17 cellular contexts compared by ENCODE assay signal in genomic region chr3:193313448-193313958, GRCh38.
DNase-seq lines count a peak whose midpoint lies in the region; TF ChIP-seq lines count a peak whose summit lies in the region.
"Had no signal": no experiment of that assay in that cellular context is flagged by ENCODE, and none has a peak within 500 bp of the region (broad histone marks: within the 10 kb centered on the region; RNA-seq: fewer than 3 reads in every experiment).

No MANE protein-coding gene starts in this region.

- no peaks in the 10 kb centered on the region for H4K20me1 ChIP-seq in neural progenitor cell (ENCODE audit: low read depth)

- H3K27me3 ChIP-seq in neural progenitor cell (no peaks in the 10 kb centered on the region), breast epithelium (no peaks in the 10 kb centered on the region)

- H2AFZ ChIP-seq in neural progenitor cell (replicated peaks), result peak overlapping the region; percentile 89
- H2AFZ ChIP-seq: GM23248 had no signal

- H3K4me3 ChIP-seq in neural progenitor cell (no peak overlapping the region), breast epithelium (no peak overlapping the region)
- H3K4me3 ChIP-seq: GM12878, GM23248, K562 had no signal

- no peaks in the 10 kb centered on the region for H3K9me3 Mint-ChIP-seq in neural progenitor cell
- H3K9me3 Mint-ChIP-seq: CD4-positive, alpha-beta T cell had no signal

- intact Hi-C loops in breast epithelium (cut with DNase I; ENCODE audit: low total_unique reads), result no loop called here

- TF ChIP-seq CTCF in neural progenitor cell (IDR thresholded peaks at IDR 0.05), result no peak
- no peak for TF ChIP-seq CTCF in breast epithelium (IDR thresholded peaks at IDR 0.05)

- no peak overlapping the region for H3K27ac Mint-ChIP-seq in neural progenitor cell
- H3K27ac Mint-ChIP-seq: CD4-positive, alpha-beta T cell had no signal

- H3F3A ChIP-seq in neural progenitor cell (ENCODE audit: low read depth), result peaks cover 7% of the 10 kb centered on the region

- H3K9me3 ChIP-seq in neural progenitor cell (ENCODE audit: low read depth) (no peaks in the 10 kb centered on the region), breast epithelium (no peaks in the 10 kb centered on the region)
- H3K9me3 ChIP-seq: BE2C had no signal

- no peak overlapping the region for H3K4me2 ChIP-seq in neural progenitor cell

- H3K27ac ChIP-seq in neural progenitor cell (no peak overlapping the region), breast epithelium (no peak overlapping the region)
- H3K27ac ChIP-seq: GM23248, HL-60 had no signal

- no peaks in the 10 kb centered on the region for H3K27me3 Mint-ChIP-seq in neural progenitor cell (ENCODE audit: insufficient read depth, low read depth)

- H3K36me3 Mint-ChIP-seq in neural progenitor cell, result no peaks in the 10 kb centered on the region

- DNase-seq in NCI-H82 (lab: John Stamatoyannopoulos, UW) (peak; percentile 23), NCI-H82 treated with DMSO at 0.1 percent for 48 hours (lab: John Stamatoyannopoulos, UW; ENCODE audit: unreplicated experiment) (no peak), NCI-H69 (lab: John Stamatoyannopoulos, UW) (peak; percentile 16), neural progenitor cell (ENCODE audit: low spot score) (no peak), SKM-1 (lab: John Stamatoyannopoulos, UW; ENCODE audit: unreplicated experiment) (no peak), breast epithelium (ENCODE audit: low spot score in 2 of 2) (no peak)
- DNase-seq: ACHN; BE2C; C1 segment of cervical spinal cord; CD4-positive, alpha-beta T cell; DND-41; EL; HCEC 1CT had no signal

- H3K4me3 Mint-ChIP-seq in neural progenitor cell, result no peak overlapping the region
- H3K4me3 Mint-ChIP-seq: CD4-positive, alpha-beta T cell had no signal

- H3K36me3 ChIP-seq in neural progenitor cell (no peaks in the 10 kb centered on the region), breast epithelium (no peaks in the 10 kb centered on the region)
- H3K36me3 ChIP-seq: BE2C had no signal

- H3K4me1 Mint-ChIP-seq in neural progenitor cell, result peaks cover 9% of the 10 kb centered on the region

- H3K9ac ChIP-seq in neural progenitor cell, result no peak overlapping the region
- H3K9ac ChIP-seq: GM23248 had no signal

- TF ChIP-seq POLR2A in breast epithelium (IDR thresholded peaks at IDR 0.05), result no peak

- peaks cover 24% of the 10 kb centered on the region for H3K4me1 ChIP-seq in neural progenitor cell
- H3K4me1 ChIP-seq in breast epithelium, result no peaks in the 10 kb centered on the region
- H3K4me1 ChIP-seq: BE2C had no signal

- H3K79me2 ChIP-seq in neural progenitor cell (ENCODE audit: low read depth), result no peaks in the 10 kb centered on the region

Comparison
In these comparisons a context has a peak if more than half of its experiments do, and no peak if none do; other contexts are left out.
1. DNase-seq: peak in NCI-H82 (single experiment) and NCI-H69 (single experiment); none in NCI-H82 treated with DMSO at 0.1 percent for 48 hours (single experiment), neural progenitor cell (single experiment), SKM-1 (single experiment) and breast epithelium (0 of 2).